Comparison of ENCODE assay signal across 7 cellular contexts in genomic region chr1:3451994-3452865, GRCh38. TPM values are rescaled to one million over a fixed set of nuclear protein-coding genes. Genes with fewer than 3 reads are reported as not detected.
"Had no signal": no experiment of that assay in that cellular context is flagged by ENCODE, and none has a peak within 500 bp of the region (broad histone marks: within the 10 kb centered on the region; RNA-seq: fewer than 3 reads in every experiment).

No MANE protein-coding gene starts in this region.

- H3K27ac Mint-ChIP-seq: activated T-helper 2 cell treated with anti-CD3 and anti-CD28 coated beads, Interferon-gamma antibody, Interleukin-2, Interleukin-4, amounts not matched to agents 10 μg/mL and 5 μg/mL and 100 μg/mL, durations not matched to agents 14 hours and 24 hours and 36 hours; naive thymus-derived CD4-positive, alpha-beta T cell; T-cell had no signal

- H3K27me3 ChIP-seq: cardiac muscle cell had no signal

- H3K36me3 Mint-ChIP-seq: T-cell had no signal

- H3K36me3 ChIP-seq: adrenal gland, cardiac muscle cell, upper lobe of right lung had no signal

- H3K9me3 ChIP-seq: adrenal gland, upper lobe of right lung had no signal

- H3K9me3 Mint-ChIP-seq: activated T-helper 2 cell treated with anti-CD3 and anti-CD28 coated beads, Interferon-gamma antibody, Interleukin-2, Interleukin-4, amounts not matched to agents 10 μg/mL and 5 μg/mL and 100 μg/mL, durations not matched to agents 14 hours and 24 hours and 36 hours had no signal

- H3K27ac ChIP-seq: adrenal gland, cardiac muscle cell, skin epidermis, upper lobe of right lung had no signal

- H3K4me3 ChIP-seq: adrenal gland, cardiac muscle cell, skin epidermis, upper lobe of right lung had no signal

RNA-seq across cellular contexts. Expression of gene ARHGEF16, which starts 2.2 kb away (rescaled TPM):
- total RNA-seq: activated T-helper 2 cell treated with anti-CD3 and anti-CD28 coated beads, Interferon-gamma antibody, Interleukin-2, Interleukin-4, amounts not matched to agents 10 μg/mL and 5 μg/mL and 100 μg/mL, durations not matched to agents 14 hours and 24 hours and 36 hours had no signal
